ENCODE assay signal across 9 cellular contexts in the genomic region with DNA sequence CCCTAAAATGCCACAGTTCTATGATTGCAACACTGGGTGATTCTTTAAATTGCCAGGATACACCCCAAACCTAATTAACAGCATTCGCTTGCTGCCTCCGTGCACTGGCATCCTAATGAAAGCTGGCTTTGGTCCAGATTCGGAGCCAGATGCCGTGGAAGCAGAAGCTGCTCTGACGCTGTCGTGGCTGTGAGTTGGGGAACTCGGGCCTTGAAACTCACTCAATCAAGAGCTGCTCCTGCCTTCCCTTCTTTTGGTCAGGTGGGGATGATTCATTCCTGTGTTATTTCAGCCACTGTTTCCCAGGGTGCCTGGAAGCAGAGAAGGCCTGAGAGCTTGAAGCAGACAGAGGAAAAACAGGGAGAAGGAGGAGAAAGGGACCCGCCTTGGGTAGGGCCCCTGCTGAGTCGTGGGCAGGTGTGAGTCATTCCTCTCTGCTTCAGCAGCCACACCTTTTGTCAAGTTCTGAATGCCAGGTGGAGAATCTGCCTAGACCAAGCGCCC. TPM values are rescaled to one million over a fixed set of nuclear protein-coding genes. Genes with fewer than 3 reads are reported as not detected.
DNase-seq lines count a peak whose midpoint lies in the region; ATAC-seq and TF ChIP-seq lines count a peak whose summit lies in the region.
"Had no signal": no experiment of that assay in that cellular context is flagged by ENCODE, and none has a peak within 500 bp of the region (broad histone marks: within the 10 kb centered on the region; RNA-seq: fewer than 3 reads in every experiment).

No MANE protein-coding gene starts in this region.

- POLR2A ChIA-PET in RWPE1 (lab: Yijun Ruan, JAX; ENCODE audit: low non-redundant PET): interaction anchor here (0.6 to 1.4 kb wide), 4 partner anchors 25 to 662 kb away, joined by 4 to 6 read pairs (median 4); partner anchors contain the start of gene DSP

- peak overlapping the region; percentile 60 for H3K9ac ChIP-seq in HUES6 (ENCODE audit: low read length)

- intact Hi-C loops in esophagus muscularis mucosa (cut with DNase I): no loop called here

- no peak for TF ChIP-seq EP300 in esophagus muscularis mucosa (IDR thresholded peaks at IDR 0.05)

- ATAC-seq in foreskin keratinocyte (peak; percentile 98), HG03108 (IDR thresholded peaks at IDR 0.05; ENCODE audit: unreplicated experiment) (no peak), HG03521 (IDR thresholded peaks at IDR 0.05; ENCODE audit: unreplicated experiment) (no peak)

- H3K36me3 ChIP-seq in HUES6 (ENCODE audit: control insufficient read depth, insufficient read depth, low read length) (no peaks in the 10 kb centered on the region), esophagus muscularis mucosa (no peaks in the 10 kb centered on the region)
- H3K36me3 ChIP-seq: thoracic aorta had no signal

- H3K27ac ChIP-seq in HUES6 (ENCODE audit: low read depth, low read length) (peak overlapping the region; percentile 66; the same call in 1 of the 2 replicates), RWPE1 (peak overlapping the region; percentile 98), foreskin keratinocyte (peak overlapping the region; percentile 100), esophagus muscularis mucosa (replicated peaks in 1 of 4) (no peak overlapping the region)
- H3K27ac ChIP-seq: thoracic aorta had no signal

- H3K4me1 ChIP-seq in HUES6 (ENCODE audit: control insufficient read depth, insufficient read depth, low read length): peaks cover 22% of the 10 kb centered on the region
- peaks cover 18% of the 10 kb centered on the region for H3K4me1 ChIP-seq in foreskin keratinocyte
- H3K4me1 ChIP-seq in esophagus muscularis mucosa: peaks cover 0 to 2% (median 0%) of the 10 kb centered on the region in 4 donors

- TF ChIP-seq POLR2A in esophagus muscularis mucosa (IDR thresholded peaks at IDR 0.05; ENCODE audit: low read depth): no peak

- TF ChIP-seq CTCF in RWPE1 (conservative IDR thresholded peaks at IDR 0.05; ENCODE audit: low read depth) (no peak), foreskin keratinocyte (conservative IDR thresholded peaks at IDR 0.05) (no peak), esophagus muscularis mucosa (IDR thresholded peaks at IDR 0.05) (no peak)

- H3K27me3 ChIP-seq in HUES6 (ENCODE audit: control insufficient read depth, insufficient read depth, low read length): no peaks in the 10 kb centered on the region
- H3K27me3 ChIP-seq in foreskin keratinocyte: no peaks in the 10 kb centered on the region
- peaks cover 0 to 32% (median 0%) of the 10 kb centered on the region in 4 donors for H3K27me3 ChIP-seq in esophagus muscularis mucosa

- 33% methylated on average over 10 of the region's 10 CpGs for WGBS in esophagus muscularis mucosa

- DNase-seq in COLO668 (lab: John Stamatoyannopoulos, UW; ENCODE audit: unreplicated experiment) (peak; percentile 85), RWPE1 (ENCODE audit: low spot score) (peak; percentile 96), foreskin keratinocyte (peak; percentile 100), renal cortical epithelial cell (ENCODE audit: low read depth) (peak; percentile 100), esophagus muscularis mucosa (ENCODE audit: extremely low spot score) (no peak)

- CTCF ChIA-PET in RWPE1 (lab: Yijun Ruan, JAX): interaction anchor here (0.6 to 1.7 kb wide), 2 partner anchors 36 to 92 kb away, joined by 5 to 7 read pairs; partner anchors contain the start of gene DSP

- no peaks in the 10 kb centered on the region for H3K9me3 ChIP-seq in HUES6 (ENCODE audit: control insufficient read depth, insufficient read depth, low read depth, low read length)
- no peaks in the 10 kb centered on the region for H3K9me3 ChIP-seq in esophagus muscularis mucosa
- H3K9me3 ChIP-seq: thoracic aorta had no signal

- H3K4me3 ChIP-seq in HUES6 (ENCODE audit: low read depth, low read length): no peak overlapping the region; the same call in 1 of the 2 replicates
- H3K4me3 ChIP-seq in esophagus muscularis mucosa: no peak overlapping the region
- H3K4me3 ChIP-seq: thoracic aorta had no signal

RNA-seq across cellular contexts. Expression of gene DSP, which starts 36.2 kb away (rescaled TPM):
- total RNA-seq in foreskin keratinocyte (352 and 371 TPM in 2 replicates), renal cortical epithelial cell (104 and 173 TPM in 2 replicates), esophagus muscularis mucosa (1 to 10 TPM; 2.1 to 9.4 (median 5.9) TPM)
- polyA plus RNA-seq in foreskin keratinocyte: 63.1 and 67.4 TPM in 2 replicates

Comparison
In these comparisons a context has a peak if more than half of its experiments do, and no peak if none do; other contexts are left out.
1. H3K27ac ChIP-seq: peak in HUES6 (single experiment), RWPE1 (single experiment) and foreskin keratinocyte (single experiment); none in esophagus muscularis mucosa (0 of 4).
2. RNA of gene DSP, which starts 36.2 kb away (total RNA-seq): 352 to 371 TPM in foreskin keratinocyte and 104 to 173 TPM in renal cortical epithelial cell; 2.1 to 9.4 TPM in esophagus muscularis mucosa; every median in the first group is over 10 times any median in the second.